In genomic region chr17:15490634-15491261, GRCh38 we compare ENCODE assay signal across 8 cellular contexts. TPM values are rescaled to one million over a fixed set of nuclear protein-coding genes. Genes with fewer than 3 reads are reported as not detected.
A peak's percentile ranks its signal among the peaks of the same experiment; 100 is the strongest.
DNase-seq lines count a peak whose midpoint lies in the region; ATAC-seq and TF ChIP-seq lines count a peak whose summit lies in the region.

No MANE protein-coding gene starts in this region.

- no peaks in the 10 kb centered on the region for H3K4me1 ChIP-seq in body of pancreas

- TF ChIP-seq CTCF in body of pancreas (IDR thresholded peaks at IDR 0.05) = no peak

- H3K27me3 ChIP-seq in body of pancreas = no peaks in the 10 kb centered on the region

- H3K9me3 Mint-ChIP-seq in activated naive CD8-positive, alpha-beta T cell treated with anti-CD3 and anti-CD28 coated beads, Interleukin-2, amount 50 U/mL, for 24 hours = no peaks in the 10 kb centered on the region
- H3K9me3 Mint-ChIP-seq in activated naive CD8-positive, alpha-beta T cell treated with anti-CD3 and anti-CD28 coated beads for 36 hours = no peaks in the 10 kb centered on the region
- no peaks in the 10 kb centered on the region for H3K9me3 Mint-ChIP-seq in stimulated activated naive B cell treated with anti-CD40 and anti-IgM and Interleukin-4, amounts not matched to agents 10 μg/mL and 1 μg/mL and 100 μg/mL, for 72 hours

- H3K27ac ChIP-seq in body of pancreas = peak overlapping the region in 1 of 4 donors; percentile 41

- TF ChIP-seq POLR2A in body of pancreas (IDR thresholded peaks at IDR 0.05) = no peak

- H3K36me3 ChIP-seq in body of pancreas (replicated peaks in 1 of 2; ENCODE audit: insufficient read depth in 1 of 2, low read depth in 2 of 2) = no peaks in the 10 kb centered on the region

- no peaks in the 10 kb centered on the region for H3K27me3 Mint-ChIP-seq in activated naive CD8-positive, alpha-beta T cell treated with anti-CD3 and anti-CD28 coated beads, Interleukin-2, amount 50 U/mL, for 24 hours
- H3K27me3 Mint-ChIP-seq in activated naive CD8-positive, alpha-beta T cell treated with anti-CD3 and anti-CD28 coated beads for 36 hours = no peaks in the 10 kb centered on the region
- no peaks in the 10 kb centered on the region for H3K27me3 Mint-ChIP-seq in stimulated activated naive B cell treated with anti-CD40 and anti-IgM and Interleukin-4, amounts not matched to agents 10 μg/mL and 1 μg/mL and 100 μg/mL, for 72 hours

- peaks cover 7% of the 10 kb centered on the region for H3K4me1 Mint-ChIP-seq in activated naive CD8-positive, alpha-beta T cell treated with anti-CD3 and anti-CD28 coated beads, Interleukin-2, amount 50 U/mL, for 24 hours
- H3K4me1 Mint-ChIP-seq in activated naive CD8-positive, alpha-beta T cell treated with anti-CD3 and anti-CD28 coated beads for 36 hours = no peaks in the 10 kb centered on the region
- H3K4me1 Mint-ChIP-seq in stimulated activated naive B cell treated with anti-CD40 and anti-IgM and Interleukin-4, amounts not matched to agents 10 μg/mL and 1 μg/mL and 100 μg/mL, for 72 hours = peaks cover 0 to 2% of the 10 kb centered on the region in 2 donors

- no peak overlapping the region for H3K4me3 Mint-ChIP-seq in activated naive CD8-positive, alpha-beta T cell treated with anti-CD3 and anti-CD28 coated beads, Interleukin-2, amount 50 U/mL, for 24 hours
- no peak overlapping the region for H3K4me3 Mint-ChIP-seq in activated naive CD8-positive, alpha-beta T cell treated with anti-CD3 and anti-CD28 coated beads for 36 hours
- H3K4me3 Mint-ChIP-seq in stimulated activated naive B cell treated with anti-CD40 and anti-IgM and Interleukin-4, amounts not matched to agents 10 μg/mL and 1 μg/mL and 100 μg/mL, for 72 hours = no peak overlapping the region

- H3K9me3 ChIP-seq in body of pancreas = no peaks in the 10 kb centered on the region

- H3K4me3 ChIP-seq in body of pancreas = no peak overlapping the region

- H3K27ac Mint-ChIP-seq in activated naive CD8-positive, alpha-beta T cell treated with anti-CD3 and anti-CD28 coated beads, Interleukin-2, amount 50 U/mL, for 24 hours = no peak overlapping the region
- no peak overlapping the region for H3K27ac Mint-ChIP-seq in activated naive CD8-positive, alpha-beta T cell treated with anti-CD3 and anti-CD28 coated beads for 36 hours
- peak overlapping the region; percentile 77 for H3K27ac Mint-ChIP-seq in stimulated activated naive B cell treated with anti-CD40 and anti-IgM and Interleukin-4, amounts not matched to agents 10 μg/mL and 1 μg/mL and 100 μg/mL, for 72 hours

- ATAC-seq in activated naive CD8-positive, alpha-beta T cell treated with anti-CD3 and anti-CD28 coated beads, Interleukin-2, amount 50 U/mL, for 24 hours = peak; percentile 87
- ATAC-seq in body of pancreas (peak; percentile 68), HG02970 (IDR thresholded peaks at IDR 0.05; ENCODE audit: low FRiP score, unreplicated experiment) (no peak), HG02759 (IDR thresholded peaks at IDR 0.05; ENCODE audit: unreplicated experiment) (no peak)
- peak; percentile 87 to 90 for ATAC-seq in stimulated activated naive B cell treated with anti-CD40 and anti-IgM and Interleukin-4, amounts not matched to agents 10 μg/mL and 1 μg/mL and 100 μg/mL, for 72 hours (replicated peaks)

- peak; percentile 7 for DNase-seq in activated naive CD8-positive, alpha-beta T cell treated with anti-CD3 and anti-CD28 coated beads, Interleukin-2, amount 50 U/mL, for 24 hours
- DNase-seq in activated naive CD8-positive, alpha-beta T cell treated with anti-CD3 and anti-CD28 coated beads for 36 hours = no peak
- DNase-seq in body of pancreas (peak in 3 of 4 donors; percentile 23 to 43 (median 34)), iPS-NIHi11 (ENCODE audit: low spot score) (peak; percentile 55)
- DNase-seq in stimulated activated naive B cell treated with anti-CD40 and anti-IgM and Interleukin-4, amounts not matched to agents 10 μg/mL and 1 μg/mL and 100 μg/mL, for 72 hours = peak; percentile 6
- no peak for DNase-seq in NK-92 treated with Interleukin-12 subunit alpha and Interleukin-12 subunit beta, amount 100 ng/mL, for 24 hours (lab: John Stamatoyannopoulos, UW)

- H3K36me3 Mint-ChIP-seq in activated naive CD8-positive, alpha-beta T cell treated with anti-CD3 and anti-CD28 coated beads, Interleukin-2, amount 50 U/mL, for 24 hours (ENCODE audit: low read depth) = peaks cover 8% of the 10 kb centered on the region
- peaks cover 2% of the 10 kb centered on the region for H3K36me3 Mint-ChIP-seq in activated naive CD8-positive, alpha-beta T cell treated with anti-CD3 and anti-CD28 coated beads for 36 hours
- H3K36me3 Mint-ChIP-seq in stimulated activated naive B cell treated with anti-CD40 and anti-IgM and Interleukin-4, amounts not matched to agents 10 μg/mL and 1 μg/mL and 100 μg/mL, for 72 hours = peaks cover 15 to 31% of the 10 kb centered on the region in 2 donors

- intact Hi-C loops in body of pancreas (cut with DNase I) = no loop called here

- WGBS in body of pancreas, 2 donors = 74 to 86% methylated on average over 11 of the region's 11 CpGs

RNA-seq across cellular contexts. Expression of gene CDRT4, which starts 23.3 kb away (rescaled TPM):
- total RNA-seq in activated naive CD8-positive, alpha-beta T cell treated with anti-CD3 and anti-CD28 coated beads for 36 hours = 1 to 10 TPM; 1.9 to 3.2 TPM
- 10 to 100 TPM in 1 of 2 donors, 1 to 10 TPM in 1; 2.3 to 48.1 TPM for total RNA-seq in body of pancreas

Comparison
In these comparisons a context has a peak if more than half of its experiments do, and no peak if none do; other contexts are left out.
1. DNase-seq: peak in activated naive CD8-positive, alpha-beta T cell treated with anti-CD3 and anti-CD28 coated beads, Interleukin-2, amount 50 U/mL, for 24 hours (single experiment), body of pancreas (3 of 4), iPS-NIHi11 (single experiment) and stimulated activated naive B cell treated with anti-CD40 and anti-IgM and Interleukin-4, amounts not matched to agents 10 μg/mL and 1 μg/mL and 100 μg/mL, for 72 hours (single experiment); none in activated naive CD8-positive, alpha-beta T cell treated with anti-CD3 and anti-CD28 coated beads for 36 hours (single experiment) and NK-92 treated with Interleukin-12 subunit alpha and Interleukin-12 subunit beta, amount 100 ng/mL, for 24 hours (single experiment).
2. ATAC-seq: peak in activated naive CD8-positive, alpha-beta T cell treated with anti-CD3 and anti-CD28 coated beads, Interleukin-2, amount 50 U/mL, for 24 hours (single experiment), body of pancreas (single experiment) and stimulated activated naive B cell treated with anti-CD40 and anti-IgM and Interleukin-4, amounts not matched to agents 10 μg/mL and 1 μg/mL and 100 μg/mL, for 72 hours (2 of 2); none in HG02970 (single experiment) and HG02759 (single experiment).